7 cellular contexts compared by ENCODE assay signal in genomic region chr7:140546947-140547346, GRCh38.
"Had no signal": no experiment of that assay in that cellular context is flagged by ENCODE, and none has a peak within 500 bp of the region (broad histone marks: within the 10 kb centered on the region; RNA-seq: fewer than 3 reads in every experiment).

No MANE protein-coding gene starts in this region.

- H3K9me3 Mint-ChIP-seq: GM23338, H9, IgD-negative memory B cell had no signal

- ATAC-seq: GM23338 had no signal

- FAIRE-seq: H1, H54, HTR-8/SVneo had no signal

- H3K4me2 ChIP-seq: GM23338 had no signal

- H3K4me3 Mint-ChIP-seq: GM23338, H9, IgD-negative memory B cell had no signal

- H3K27me3 Mint-ChIP-seq: IgD-negative memory B cell had no signal

- H3K27ac Mint-ChIP-seq: GM23338, H9, IgD-negative memory B cell had no signal

- DNase-seq: H9, HCEC 1CT had no signal

- H3K36me3 Mint-ChIP-seq: IgD-negative memory B cell had no signal

- H2AFZ ChIP-seq: GM23338 had no signal

- H3K4me3 ChIP-seq: GM23338 had no signal
